Comparison of ENCODE assay signal across 14 cellular contexts in the genomic region with DNA sequence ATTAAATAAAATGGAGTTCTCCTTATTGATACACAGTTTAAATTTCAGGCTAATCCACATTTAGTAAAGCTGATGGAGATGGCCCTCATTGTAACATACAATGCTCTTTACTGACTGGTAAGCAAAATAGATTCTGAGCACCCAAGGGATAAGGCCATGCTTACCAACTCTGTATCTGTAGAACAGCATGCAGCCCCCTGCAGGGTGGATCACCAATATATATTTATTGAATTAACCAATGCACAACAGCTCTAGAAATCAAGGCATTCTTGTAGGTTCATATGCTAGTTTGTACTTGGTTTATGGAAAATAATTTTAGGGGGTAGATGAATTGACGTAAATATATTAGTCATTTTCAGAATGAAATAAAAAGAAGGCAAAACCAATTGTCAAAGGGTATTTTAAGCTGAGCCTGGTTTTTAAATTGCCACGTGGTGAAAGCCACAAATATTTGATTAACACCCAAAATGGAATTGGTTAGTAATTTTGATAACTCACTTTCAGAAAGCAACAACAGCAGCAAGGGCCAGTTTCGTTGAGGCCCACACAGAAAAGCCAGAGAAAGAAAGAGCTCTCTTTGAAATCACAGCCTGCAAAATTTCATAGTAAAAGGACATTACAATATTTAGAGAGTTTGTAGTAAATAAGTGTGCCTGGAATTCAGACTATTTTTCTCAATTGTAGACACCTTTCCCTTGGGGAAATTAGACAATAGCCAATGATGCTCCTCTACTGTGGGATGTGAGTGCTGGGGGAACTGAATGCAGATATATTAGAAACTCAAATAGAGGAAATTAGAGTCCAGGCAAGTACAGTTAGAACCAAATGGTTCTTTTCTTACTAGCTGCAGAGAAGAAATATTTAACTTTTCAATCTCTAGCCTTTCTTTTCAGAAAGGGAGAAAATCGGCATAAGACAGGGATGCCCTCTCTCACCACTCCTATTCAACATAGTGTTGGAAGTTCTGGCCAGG.
DNase-seq lines count a peak whose midpoint lies in the region; ATAC-seq and TF ChIP-seq lines count a peak whose summit lies in the region.
"Had no signal": no experiment of that assay in that cellular context is flagged by ENCODE, and none has a peak within 500 bp of the region (broad histone marks: within the 10 kb centered on the region; RNA-seq: fewer than 3 reads in every experiment).

No MANE protein-coding gene starts in this region.

- H3K27ac ChIP-seq in Peyer's patch, result no peak overlapping the region
- H3K27ac ChIP-seq: vagina, VCaP had no signal

- DNase-seq in HPDE6-E6E7 (ENCODE audit: extremely low spot score) (no peak), Peyer's patch (no peak), foreskin melanocyte (no peak)
- DNase-seq: cerebellar nuclear complex, DMS79, left colon, NCI-H1930 had no signal

- H3K27me3 ChIP-seq in Peyer's patch, result no peaks in the 10 kb centered on the region
- H3K27me3 ChIP-seq: vagina had no signal

- H3K36me3 ChIP-seq in Peyer's patch, result no peaks in the 10 kb centered on the region
- H3K36me3 ChIP-seq: vagina had no signal

- ATAC-seq in GM18519 (IDR thresholded peaks at IDR 0.05; ENCODE audit: low FRiP score, unreplicated experiment), result peak; percentile 61
- ATAC-seq in GM21360 (IDR thresholded peaks at IDR 0.05; ENCODE audit: unreplicated experiment), result peak; percentile 80
- peak; percentile 91 for ATAC-seq in HG02885 (IDR thresholded peaks at IDR 0.05; ENCODE audit: poor library complexity, unreplicated experiment)
- peak; percentile 47 for ATAC-seq in HG03457 (IDR thresholded peaks at IDR 0.05; ENCODE audit: unreplicated experiment)
- no peak for ATAC-seq in SK-N-SH treated with all-trans-retinoic acid at 6 μM for 48 hours
- ATAC-seq: left colon had no signal

- H3K9me3 ChIP-seq in Peyer's patch, result no peaks in the 10 kb centered on the region
- H3K9me3 ChIP-seq: vagina had no signal

- H3K4me1 ChIP-seq in Peyer's patch, result no peaks in the 10 kb centered on the region
- H3K4me1 ChIP-seq: vagina had no signal

- H3K4me3 ChIP-seq in Peyer's patch, result no peak overlapping the region
- H3K4me3 ChIP-seq: vagina had no signal

- TF ChIP-seq CTCF in Peyer's patch (IDR thresholded peaks at IDR 0.05), result no peak

- no peak for TF ChIP-seq POLR2A in Peyer's patch (IDR thresholded peaks at IDR 0.05)

TF ChIP-seq in SK-N-SH treated with all-trans-retinoic acid at 6 μM for 48 hours, 23 proteins besides CTCF, POLR2A, EP300 and RAD21:
- TF ChIP-seq ZNF565 (CRISPR knock-in tag; conservative IDR thresholded peaks at IDR 0.05; ENCODE audit: low read depth), result no peak
- no peak for TF ChIP-seq BACH2 (CRISPR knock-in tag; IDR thresholded peaks at IDR 0.05; ENCODE audit: borderline replicate concordance)
- TF ChIP-seq ISL1 (CRISPR knock-in tag; IDR thresholded peaks at IDR 0.05), result no peak
- no peak for TF ChIP-seq CSDC2 (CRISPR knock-in tag; IDR thresholded peaks at IDR 0.05)
- no peak for TF ChIP-seq RARB (CRISPR knock-in tag; IDR thresholded peaks at IDR 0.05)
- TF ChIP-seq ZNF70 (CRISPR knock-in tag; IDR thresholded peaks at IDR 0.05), result no peak
- no peak for TF ChIP-seq ZNF8 (CRISPR knock-in tag; IDR thresholded peaks at IDR 0.05)
- TF ChIP-seq, protein P1, sequence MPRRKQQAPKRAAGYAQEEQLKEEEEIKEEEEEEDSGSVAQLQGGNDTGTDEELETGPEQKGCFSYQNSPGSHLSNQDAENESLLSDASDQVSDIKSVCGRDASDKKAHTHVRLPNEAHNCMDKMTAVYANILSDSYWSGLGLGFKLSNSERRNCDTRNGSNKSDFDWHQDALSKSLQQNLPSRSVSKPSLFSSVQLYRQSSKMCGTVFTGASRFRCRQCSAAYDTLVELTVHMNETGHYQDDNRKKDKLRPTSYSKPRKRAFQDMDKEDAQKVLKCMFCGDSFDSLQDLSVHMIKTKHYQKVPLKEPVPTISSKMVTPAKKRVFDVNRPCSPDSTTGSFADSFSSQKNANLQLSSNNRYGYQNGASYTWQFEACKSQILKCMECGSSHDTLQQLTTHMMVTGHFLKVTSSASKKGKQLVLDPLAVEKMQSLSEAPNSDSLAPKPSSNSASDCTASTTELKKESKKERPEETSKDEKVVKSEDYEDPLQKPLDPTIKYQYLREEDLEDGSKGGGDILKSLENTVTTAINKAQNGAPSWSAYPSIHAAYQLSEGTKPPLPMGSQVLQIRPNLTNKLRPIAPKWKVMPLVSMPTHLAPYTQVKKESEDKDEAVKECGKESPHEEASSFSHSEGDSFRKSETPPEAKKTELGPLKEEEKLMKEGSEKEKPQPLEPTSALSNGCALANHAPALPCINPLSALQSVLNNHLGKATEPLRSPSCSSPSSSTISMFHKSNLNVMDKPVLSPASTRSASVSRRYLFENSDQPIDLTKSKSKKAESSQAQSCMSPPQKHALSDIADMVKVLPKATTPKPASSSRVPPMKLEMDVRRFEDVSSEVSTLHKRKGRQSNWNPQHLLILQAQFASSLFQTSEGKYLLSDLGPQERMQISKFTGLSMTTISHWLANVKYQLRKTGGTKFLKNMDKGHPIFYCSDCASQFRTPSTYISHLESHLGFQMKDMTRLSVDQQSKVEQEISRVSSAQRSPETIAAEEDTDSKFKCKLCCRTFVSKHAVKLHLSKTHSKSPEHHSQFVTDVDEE (CRISPR knock-in tag; IDR thresholded peaks at IDR 0.05), result no peak
- TF ChIP-seq GLIS3 (CRISPR knock-in tag; IDR thresholded peaks at IDR 0.05), result no peak
- no peak for TF ChIP-seq SNAI2 (CRISPR knock-in tag; IDR thresholded peaks at IDR 0.05)
- no peak for TF ChIP-seq OSR1 (CRISPR knock-in tag; IDR thresholded peaks at IDR 0.05)
- no peak for TF ChIP-seq ZFP3 (CRISPR knock-in tag; IDR thresholded peaks at IDR 0.05)
- TF ChIP-seq, protein P2, sequence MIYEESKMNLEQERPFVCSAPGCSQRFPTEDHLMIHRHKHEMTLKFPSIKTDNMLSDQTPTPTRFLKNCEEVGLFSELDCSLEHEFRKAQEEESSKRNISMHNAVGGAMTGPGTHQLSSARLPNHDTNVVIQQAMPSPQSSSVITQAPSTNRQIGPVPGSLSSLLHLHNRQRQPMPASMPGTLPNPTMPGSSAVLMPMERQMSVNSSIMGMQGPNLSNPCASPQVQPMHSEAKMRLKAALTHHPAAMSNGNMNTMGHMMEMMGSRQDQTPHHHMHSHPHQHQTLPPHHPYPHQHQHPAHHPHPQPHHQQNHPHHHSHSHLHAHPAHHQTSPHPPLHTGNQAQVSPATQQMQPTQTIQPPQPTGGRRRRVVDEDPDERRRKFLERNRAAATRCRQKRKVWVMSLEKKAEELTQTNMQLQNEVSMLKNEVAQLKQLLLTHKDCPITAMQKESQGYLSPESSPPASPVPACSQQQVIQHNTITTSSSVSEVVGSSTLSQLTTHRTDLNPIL (CRISPR knock-in tag; IDR thresholded peaks at IDR 0.05; ENCODE audit: low read depth), result no peak
- no peak for TF ChIP-seq TOX (CRISPR knock-in tag; IDR thresholded peaks at IDR 0.05; ENCODE audit: borderline replicate concordance)
- TF ChIP-seq ESRRG (CRISPR knock-in tag; IDR thresholded peaks at IDR 0.05), result no peak
- TF ChIP-seq ZFP30 (CRISPR knock-in tag; IDR thresholded peaks at IDR 0.05), result no peak
- TF ChIP-seq TCF4 (CRISPR knock-in tag; IDR thresholded peaks at IDR 0.05; ENCODE audit: borderline replicate concordance), result no peak
- TF ChIP-seq, protein P3, sequence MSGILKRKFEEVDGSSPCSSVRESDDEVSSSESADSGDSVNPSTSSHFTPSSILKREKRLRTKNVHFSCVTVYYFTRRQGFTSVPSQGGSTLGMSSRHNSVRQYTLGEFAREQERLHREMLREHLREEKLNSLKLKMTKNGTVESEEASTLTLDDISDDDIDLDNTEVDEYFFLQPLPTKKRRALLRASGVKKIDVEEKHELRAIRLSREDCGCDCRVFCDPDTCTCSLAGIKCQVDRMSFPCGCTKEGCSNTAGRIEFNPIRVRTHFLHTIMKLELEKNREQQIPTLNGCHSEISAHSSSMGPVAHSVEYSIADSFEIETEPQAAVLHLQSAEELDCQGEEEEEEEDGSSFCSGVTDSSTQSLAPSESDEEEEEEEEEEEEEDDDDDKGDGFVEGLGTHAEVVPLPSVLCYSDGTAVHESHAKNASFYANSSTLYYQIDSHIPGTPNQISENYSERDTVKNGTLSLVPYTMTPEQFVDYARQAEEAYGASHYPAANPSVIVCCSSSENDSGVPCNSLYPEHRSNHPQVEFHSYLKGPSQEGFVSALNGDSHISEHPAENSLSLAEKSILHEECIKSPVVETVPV (CRISPR knock-in tag; IDR thresholded peaks at IDR 0.05), result no peak
TF ChIP-seq in SK-N-SH treated with all-trans-retinoic acid at 6 μM for 48 hours: peak in this region for 0.
